8 cellular contexts compared by ENCODE assay signal in genomic region chr9:120868676-120869359, GRCh38. TPM values are rescaled to one million over a fixed set of nuclear protein-coding genes. Genes with fewer than 3 reads are reported as not detected.
DNase-seq lines count a peak whose midpoint lies in the region; ATAC-seq and TF ChIP-seq lines count a peak whose summit lies in the region.

No MANE protein-coding gene starts in this region.

- peak overlapping the region; percentile 88 for H3K27ac ChIP-seq in CD8-positive, alpha-beta memory T cell (ENCODE audit: low read depth, low read length)
- H3K27ac ChIP-seq in SJSA1 (peak overlapping the region; percentile 17; the same call in 1 of the 2 replicates), osteoblast (ENCODE audit: low read depth, low read length) (peak overlapping the region; percentile 67), testis (peak overlapping the region; percentile 51 to 89)

- intact Hi-C loops in testis (cut with DNase I; ENCODE audit: low total_unique reads), result no loop called here

- peak overlapping the region; percentile 96 for H2AFZ ChIP-seq in osteoblast (ENCODE audit: low read length)

- POLR2A ChIA-PET in CD8-positive, alpha-beta memory T cell (lab: Charles Lee), result interaction anchor here (0.6 to 4.7 kb wide), 12 partner anchors 8 to 222 kb away, joined by 3 to 37 read pairs (median 5); partner anchors contain the start of gene PHF19

- no peaks in the 10 kb centered on the region for H3K27me3 Mint-ChIP-seq in CD8-positive, alpha-beta memory T cell

- WGBS in testis, 2 donors, result 9 to 20% methylated on average over 16 to 34 of the region's 52 CpGs

- H3K4me1 ChIP-seq in CD8-positive, alpha-beta memory T cell (ENCODE audit: insufficient read depth, low read length), result peaks cover 15% of the 10 kb centered on the region
- H3K4me1 ChIP-seq in SJSA1 (replicated peaks) (peaks cover 16% of the 10 kb centered on the region), osteoblast (ENCODE audit: insufficient read depth, low read length) (peaks cover 9% of the 10 kb centered on the region), testis (peaks cover 12% of the 10 kb centered on the region)

- H3K4me3 Mint-ChIP-seq in CD8-positive, alpha-beta memory T cell, result peak overlapping the region; percentile 92 to 98 (median 93)

- no peaks in the 10 kb centered on the region for H3K9me3 Mint-ChIP-seq in CD8-positive, alpha-beta memory T cell

- CTCF ChIA-PET in CD8-positive, alpha-beta memory T cell (lab: Charles Lee), result interaction anchor here (0.6 to 19.5 kb wide), 27 partner anchors 9 to 302 kb away, joined by 3 to 363 read pairs (median 5); partner anchors contain the start of genes PSMD5 and TRAF1

- peak; percentile 46 for TF ChIP-seq CTCF in osteoblast (IDR thresholded peaks at IDR 0.05; ENCODE audit: extremely low read depth, low read depth, low read length)
- peak in 2 of 3 experiments; percentile 18 to 38 for TF ChIP-seq CTCF in testis (IDR thresholded peaks at IDR 0.05)

- no peaks in the 10 kb centered on the region for H3K27me3 ChIP-seq in CD8-positive, alpha-beta memory T cell (ENCODE audit: insufficient read depth, low read length, poor library complexity, severe bottlenecking)
- H3K27me3 ChIP-seq in SJSA1 (replicated peaks) (no peaks in the 10 kb centered on the region), osteoblast (ENCODE audit: insufficient read depth, low read length) (no peaks in the 10 kb centered on the region), testis (no peaks in the 10 kb centered on the region)

- H3K79me2 ChIP-seq in osteoblast (ENCODE audit: insufficient read depth, low read length), result no peaks in the 10 kb centered on the region

- DNase-seq in CD8-positive, alpha-beta memory T cell, result peak; percentile 93 to 99 (median 96)
- DNase-seq in SJSA1 (ENCODE audit: low read depth in 1 of 2, low spot score in 2 of 2) (peak; percentile 65 to 94), glomerular visceral epithelial cell (ENCODE audit: extremely low spot score) (peak; percentile 96), osteoblast (ENCODE audit: insufficient read length, low spot score, missing footprints) (peak; percentile 99), testis (peak; percentile 97)
- DNase-seq in activated naive CD4-positive, alpha-beta T cell treated with anti-CD3 and anti-CD28 coated beads, Interleukin-2, amount 50 U/mL, for 16 hours, result peak; percentile 98

- peaks cover 38% of the 10 kb centered on the region for H3K36me3 ChIP-seq in CD8-positive, alpha-beta memory T cell (ENCODE audit: insufficient read depth, low read length)
- H3K36me3 ChIP-seq in SJSA1 (peaks cover 93% of the 10 kb centered on the region), osteoblast (ENCODE audit: insufficient read depth, low read length) (peaks cover 33% of the 10 kb centered on the region), testis (ENCODE audit: low read depth, missing control alignments) (no peaks in the 10 kb centered on the region)

- H3K4me1 Mint-ChIP-seq in CD8-positive, alpha-beta memory T cell, result peaks cover 13 to 43% (median 20%) of the 10 kb centered on the region in 3 donors

- no peaks in the 10 kb centered on the region for H3K9me3 ChIP-seq in CD8-positive, alpha-beta memory T cell (ENCODE audit: low read length)
- H3K9me3 ChIP-seq in SJSA1 (replicated peaks), result no peaks in the 10 kb centered on the region
- H3K9me3 ChIP-seq in osteoblast (ENCODE audit: low read depth, low read length), result no peaks in the 10 kb centered on the region
- no peaks in the 10 kb centered on the region for H3K9me3 ChIP-seq in testis

- ATAC-seq in GM19397 (IDR thresholded peaks at IDR 0.05; ENCODE audit: unreplicated experiment) (peak; percentile 94), HG03571 (IDR thresholded peaks at IDR 0.05; ENCODE audit: unreplicated experiment) (peak; percentile 87)

- peak overlapping the region; percentile 94 to 98 (median 96) for H3K27ac Mint-ChIP-seq in CD8-positive, alpha-beta memory T cell

- H3K4me3 ChIP-seq in CD8-positive, alpha-beta memory T cell (ENCODE audit: low read length), result peak overlapping the region; percentile 68
- H3K4me3 ChIP-seq in SJSA1, result peak overlapping the region; percentile 29
- peak overlapping the region; percentile 88 for H3K4me3 ChIP-seq in osteoblast (ENCODE audit: insufficient read depth, low read length)
- H3K4me3 ChIP-seq in testis, result peak overlapping the region; percentile 55 to 65

- no peak for TF ChIP-seq POLR2A in testis (IDR thresholded peaks at IDR 0.05)

- peaks cover 3 to 70% (median 7%) of the 10 kb centered on the region in 3 donors for H3K36me3 Mint-ChIP-seq in CD8-positive, alpha-beta memory T cell

- H4K20me1 ChIP-seq in osteoblast (ENCODE audit: insufficient read depth, low read length), result no peaks in the 10 kb centered on the region

- peak overlapping the region; percentile 87 for H3K4me2 ChIP-seq in osteoblast (ENCODE audit: insufficient read depth, low read length)

RNA-seq across cellular contexts. Expression of gene PHF19, which starts 8.2 kb away (rescaled TPM):
- 100 to 1,000 TPM; 206 to 214 TPM for total RNA-seq in CD8-positive, alpha-beta memory T cell
- polyA plus RNA-seq in CD8-positive, alpha-beta memory T cell, result 8.3 TPM
- total RNA-seq in SJSA1 (2014; rRNA removed; shearing (Covaris generic)), result 68.3 and 69.6 TPM in 2 replicates
- total RNA-seq in osteoblast (13.8 and 16.6 TPM in 2 replicates), testis (10 to 100 TPM; 40.3 to 41.7 TPM)
- 28.5 TPM for polyA plus RNA-seq in testis (ENCODE audit: insufficient read depth, low read depth, low replicate concordance)

RNA-seq across cellular contexts. Expression of gene PSMD5, which starts 26.1 kb away (rescaled TPM):
- total RNA-seq in CD8-positive, alpha-beta memory T cell, result 10 to 100 TPM; 60.9 to 63.7 TPM
- polyA plus RNA-seq in CD8-positive, alpha-beta memory T cell, result 21.1 TPM
- 17.1 and 30.3 TPM in 2 replicates for total RNA-seq in SJSA1 (2014; rRNA removed; shearing (Covaris generic))
- total RNA-seq in osteoblast (32.6 and 34.2 TPM in 2 replicates), testis (10 to 100 TPM; 39.0 to 45.0 TPM)
- polyA plus RNA-seq in testis (ENCODE audit: insufficient read depth, low read depth, low replicate concordance), result 26.4 TPM

RNA-seq across cellular contexts. Expression of gene TRAF1, which starts 57.8 kb away (rescaled TPM):
- total RNA-seq in CD8-positive, alpha-beta memory T cell, result 100 to 1,000 TPM; 316 to 322 TPM
- polyA plus RNA-seq in CD8-positive, alpha-beta memory T cell, result 12.1 TPM
- total RNA-seq in SJSA1 (2014; rRNA removed; shearing (Covaris generic)), result 0.13 and 1.7 TPM in 2 replicates
- total RNA-seq in osteoblast (0.88 and 1.8 TPM in 2 replicates), testis (1 to 10 TPM; 6.5 to 8.6 TPM)
- 3.9 TPM for polyA plus RNA-seq in testis (ENCODE audit: insufficient read depth, low read depth, low replicate concordance)

Comparison
In these comparisons a context has a peak if more than half of its experiments do, and no peak if none do; other contexts are left out.
1. Peak in every context shown above with its lines: DNase-seq, ATAC-seq, H3K4me3 ChIP-seq and H3K27ac ChIP-seq.
2. H3K27ac ChIP-seq: peak in every context shown above with its lines; median percentile 88 in CD8-positive, alpha-beta memory T cell; 70 in testis; 67 in osteoblast; 17 in SJSA1.
3. H3K4me3 ChIP-seq: peak in every context shown above with its lines; median percentile 88 in osteoblast; 68 in CD8-positive, alpha-beta memory T cell; 60 in testis; 29 in SJSA1.
4. RNA of gene TRAF1, which starts 57.8 kb away (total RNA-seq): 316 to 322 TPM in CD8-positive, alpha-beta memory T cell; 6.5 to 8.6 TPM in testis, 0.88 to 1.8 TPM in osteoblast and 0.13 to 1.7 TPM in SJSA1; every median in the first group is over 10 times any median in the second.